In the genomic region with DNA sequence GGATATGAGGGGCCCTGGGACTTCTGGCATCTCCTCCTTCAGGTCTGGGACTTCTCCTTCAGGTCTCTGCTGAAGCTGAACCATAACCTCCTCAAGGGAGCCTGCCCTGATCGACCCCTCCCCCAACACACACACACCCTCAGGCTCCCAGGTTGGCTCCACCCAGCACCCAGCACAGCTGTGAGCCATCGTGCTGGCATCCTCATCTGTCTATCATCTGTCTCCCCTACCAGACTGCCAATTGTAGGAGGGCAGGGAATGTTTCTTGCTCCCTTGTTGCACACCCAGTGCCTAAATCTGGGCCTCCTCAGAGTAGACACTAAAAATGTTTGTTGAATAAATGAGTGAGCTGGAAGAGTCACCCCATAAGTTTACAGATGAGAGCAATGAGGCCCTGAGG, we compare ENCODE assay signal across 10 cellular contexts.
DNase-seq lines count a peak whose midpoint lies in the region; ATAC-seq and TF ChIP-seq lines count a peak whose summit lies in the region.
"Had no signal": no experiment of that assay in that cellular context is flagged by ENCODE, and none has a peak within 500 bp of the region (broad histone marks: within the 10 kb centered on the region; RNA-seq: fewer than 3 reads in every experiment).

No MANE protein-coding gene starts in this region.

- H3K9me3 ChIP-seq in heart right ventricle (peaks cover 0 to 20% (median 8%) of the 10 kb centered on the region in 11 donors), vagina (no peaks in the 10 kb centered on the region)

- intact Hi-C loops in heart right ventricle (cut with DNase I) (loop anchor here in 5 of 10 donors (5.0 kb wide), 5 partner anchors 40 to 975 kb away; a partner anchor contains a TSS), Right ventricle myocardium superior (cut with DNase I) (loop anchor here (5.0 kb wide), 1 partner anchor 60 kb away; no protein-coding TSS in a partner anchor), vagina (cut with DNase I) (no loop called here)

- TF ChIP-seq POLR2A in vagina (IDR thresholded peaks at IDR 0.05): no peak

- peak overlapping the region; percentile 81 for H3K4me3 Mint-ChIP-seq in endothelial cell (ENCODE audit: unreplicated experiment)
- no peak overlapping the region for H3K4me3 Mint-ChIP-seq in natural killer cell treated with Interleukin-12 subunit alpha and Interleukin-12 subunit beta and Interleukin-15 and Interleukin-18, amount 100 ng/mL, for 72 hours

- whole genome bisulfite sequencing in heart right ventricle, 2 donors: 57 to 77% methylated on average over 2 of the region's 2 CpGs

- H3K27me3 ChIP-seq in heart right ventricle: no peaks in the 10 kb centered on the region
- no peaks in the 10 kb centered on the region for H3K27me3 ChIP-seq in vagina

- peaks cover 18 to 92% (median 58%) of the 10 kb centered on the region in 9 donors for H3K4me1 ChIP-seq in heart right ventricle
- H3K4me1 ChIP-seq in vagina: peaks cover 65% of the 10 kb centered on the region

- DNase-seq in heart right ventricle (no peak), Right ventricle myocardium superior (no peak), endothelial cell (ENCODE audit: low spot score) (no peak), myocyte (ENCODE audit: low read depth) (peak; percentile 59), vagina (ENCODE audit: extremely low spot score in 2 of 2) (no peak), UCSD-AML1 (lab: John Stamatoyannopoulos, UW; ENCODE audit: unreplicated experiment) (no peak), GDM1 (lab: John Stamatoyannopoulos, UW) (no peak)
- DNase-seq in natural killer cell treated with Interleukin-12 subunit alpha and Interleukin-12 subunit beta and Interleukin-15 and Interleukin-18, amount 100 ng/mL, for 72 hours (ENCODE audit: low spot score): no peak
- DNase-seq: aorta, NCI-H2081 treated with DMSO at 0.1 percent for 48 hours had no signal

- H3K36me3 Mint-ChIP-seq in endothelial cell (ENCODE audit: low read depth, unreplicated experiment): peaks cover 56% of the 10 kb centered on the region
- H3K36me3 Mint-ChIP-seq in natural killer cell treated with Interleukin-12 subunit alpha and Interleukin-12 subunit beta and Interleukin-15 and Interleukin-18, amount 100 ng/mL, for 72 hours: peaks cover 13% of the 10 kb centered on the region

- peak overlapping the region; percentile 87 for H3K27ac Mint-ChIP-seq in endothelial cell (ENCODE audit: unreplicated experiment)
- no peak overlapping the region for H3K27ac Mint-ChIP-seq in natural killer cell treated with Interleukin-12 subunit alpha and Interleukin-12 subunit beta and Interleukin-15 and Interleukin-18, amount 100 ng/mL, for 72 hours

- ATAC-seq in heart right ventricle (no peak), Right ventricle myocardium superior (ENCODE audit: poor library complexity) (no peak)
- no peak for ATAC-seq in natural killer cell treated with Interleukin-12 subunit alpha and Interleukin-12 subunit beta and Interleukin-15 and Interleukin-18, amount 100 ng/mL, for 72 hours

- no peaks in the 10 kb centered on the region for H3K9me3 Mint-ChIP-seq in endothelial cell (ENCODE audit: unreplicated experiment)
- no peaks in the 10 kb centered on the region for H3K9me3 Mint-ChIP-seq in natural killer cell treated with Interleukin-12 subunit alpha and Interleukin-12 subunit beta and Interleukin-15 and Interleukin-18, amount 100 ng/mL, for 72 hours

- peaks cover 49% of the 10 kb centered on the region for H3K4me1 Mint-ChIP-seq in endothelial cell (ENCODE audit: unreplicated experiment)
- peaks cover 8 to 23% of the 10 kb centered on the region in 2 donors for H3K4me1 Mint-ChIP-seq in natural killer cell treated with Interleukin-12 subunit alpha and Interleukin-12 subunit beta and Interleukin-15 and Interleukin-18, amount 100 ng/mL, for 72 hours (ENCODE audit: low read depth in 2 of 2)

- peaks cover 12% of the 10 kb centered on the region for H3K27me3 Mint-ChIP-seq in endothelial cell (ENCODE audit: unreplicated experiment)
- H3K27me3 Mint-ChIP-seq in natural killer cell treated with Interleukin-12 subunit alpha and Interleukin-12 subunit beta and Interleukin-15 and Interleukin-18, amount 100 ng/mL, for 72 hours: no peaks in the 10 kb centered on the region

- H3K36me3 ChIP-seq in heart right ventricle (peaks cover 0 to 67% (median 28%) of the 10 kb centered on the region in 9 donors), vagina (peaks cover 9 to 47% of the 10 kb centered on the region in 2 donors)

- H3K27ac ChIP-seq in heart right ventricle: peak overlapping the region in 9 of 10 donors; percentile 83 to 97 (median 91)
- H3K27ac ChIP-seq in vagina: peak overlapping the region; percentile 89

- TF ChIP-seq CTCF in heart right ventricle (IDR thresholded peaks at IDR 0.05) (no peak), endothelial cell (IDR thresholded peaks at IDR 0.05; ENCODE audit: unreplicated experiment) (no peak), vagina (IDR thresholded peaks at IDR 0.05) (no peak)

- H3K4me3 ChIP-seq in heart right ventricle (no peak overlapping the region), vagina (no peak overlapping the region)
